Comparison of ENCODE assay signal across 23 cellular contexts in genomic region chr14:102035914-102036313, GRCh38.
"Had no signal": no experiment of that assay in that cellular context is flagged by ENCODE, and none has a peak within 500 bp of the region (broad histone marks: within the 10 kb centered on the region; RNA-seq: fewer than 3 reads in every experiment).

No MANE protein-coding gene starts in this region.

- ATAC-seq: natural killer cell; right cardiac atrium; stimulated activated effector memory CD8-positive, alpha-beta T cell treated with anti-CD3 and anti-CD28 coated beads, Interleukin-12 subunit alpha, Interleukin-12 subunit beta, amount 100 ng/mL, for 72 hours; stimulated activated naive B cell treated with anti-CD40 and anti-IgM and Interleukin-4, amounts not matched to agents 10 μg/mL and 1 μg/mL and 100 μg/mL, for 72 hours; upper lobe of right lung had no signal

- H3K4me3 ChIP-seq: neural progenitor cell, ovary, psoas muscle, right lobe of liver, sigmoid colon, stomach, testis, tibial artery, transverse colon, upper lobe of right lung, uterus had no signal

- H3K4me1 ChIP-seq: neural progenitor cell, parathyroid adenoma, psoas muscle, right lobe of liver, sigmoid colon, stomach, testis, tibial artery, transverse colon, upper lobe of right lung, uterus had no signal

- H3K27ac ChIP-seq: neural progenitor cell, ovary, parathyroid adenoma, psoas muscle, right lobe of liver, sigmoid colon, stomach, testis, tibial artery, transverse colon, upper lobe of right lung, uterus had no signal

- H3K36me3 ChIP-seq: ovary, uterus had no signal

- H3K9me3 ChIP-seq: ovary, psoas muscle, right lobe of liver, sigmoid colon, stomach, testis, tibial artery, transverse colon, upper lobe of right lung, uterus had no signal

- DNase-seq: natural killer cell; occipital lobe; ovary; psoas muscle; right cardiac atrium; right lobe of liver; sigmoid colon; small intestine; stimulated activated CD4-positive, alpha-beta T cell treated with anti-CD3 and anti-CD28 coated beads, Interleukin-15, amount 100 ng/mL, for 24 hours; stimulated activated CD4-positive, alpha-beta T cell treated with anti-CD3 and anti-CD28 coated beads, Interleukin-2, amount 100 ng/mL, for 24 hours; stimulated activated CD4-positive, alpha-beta T cell treated with anti-CD3 and anti-CD28 coated beads, Interleukin-2, amount 100 ng/mL, for 48 hours; stimulated activated CD4-positive, alpha-beta T cell treated with anti-CD3 and anti-CD28 coated beads, Interleukin-4, amount 100 ng/mL, for 24 hours; stimulated activated naive B cell treated with anti-CD40 and anti-IgM and Interleukin-4, amounts not matched to agents 10 μg/mL and 1 μg/mL and 100 μg/mL, for 72 hours; stimulated activated naive CD4-positive, alpha-beta T cell treated with Interleukin-2 at 50 U/mL for 16 hours; stomach; testis; tibial artery; transverse colon; upper lobe of right lung; uterus had no signal
